Comparison of ENCODE assay signal across 8 cellular contexts in genomic region chrX:48509245-48509590, GRCh38. TPM values are rescaled to one million over a fixed set of nuclear protein-coding genes. Genes with fewer than 3 reads are reported as not detected.
DNase-seq lines count a peak whose midpoint lies in the region; ATAC-seq and TF ChIP-seq lines count a peak whose summit lies in the region.

No MANE protein-coding gene starts in this region.

- TF ChIP-seq EP300 in ovary (IDR thresholded peaks at IDR 0.05) = no peak

- intact Hi-C loops in Panc1 (cut with micrococcal nuclease; ENCODE audit: unreplicated experiment) (loop anchor here (10.0 kb wide), 1 partner anchor 424 kb away; no protein-coding TSS in a partner anchor), esophagus squamous epithelium (cut with DNase I) (no loop called here), ovary (cut with DNase I) (no loop called here)

- H3K36me3 ChIP-seq in Panc1 (ENCODE audit: control insufficient read depth, insufficient read depth, low read length) (no peaks in the 10 kb centered on the region), esophagus squamous epithelium (peaks cover 0 to 10% (median 0%) of the 10 kb centered on the region in 3 donors), ovary (no peaks in the 10 kb centered on the region)

- BruUV-seq in Panc1 (replicated peaks; lab: Mats Ljungman, UMichigan) = no TSS peak

- ATAC-seq in Panc1 = peak; percentile 35; the same call in 1 of the 2 replicates
- no peak for ATAC-seq in GM21360 (IDR thresholded peaks at IDR 0.05; ENCODE audit: unreplicated experiment)

- H3K4me1 ChIP-seq in Panc1 (ENCODE audit: control insufficient read depth, insufficient read depth, low read length) = no peaks in the 10 kb centered on the region
- peaks cover 0 to 20% (median 4%) of the 10 kb centered on the region in 3 donors for H3K4me1 ChIP-seq in esophagus squamous epithelium
- H3K4me1 ChIP-seq in ovary (ENCODE audit: insufficient read depth) = no peaks in the 10 kb centered on the region

- H3K27me3 ChIP-seq in Panc1 (ENCODE audit: control insufficient read depth, insufficient read depth, low read length) (no peaks in the 10 kb centered on the region), esophagus squamous epithelium (no peaks in the 10 kb centered on the region), ovary (no peaks in the 10 kb centered on the region)

- TF ChIP-seq CTCF in Panc1 (IDR thresholded peaks at IDR 0.05) (no peak), esophagus squamous epithelium (IDR thresholded peaks at IDR 0.05) (no peak), ovary (IDR thresholded peaks at IDR 0.05) (no peak)

- TF ChIP-seq POLR2A in esophagus squamous epithelium (IDR thresholded peaks at IDR 0.05) (no peak), ovary (IDR thresholded peaks at IDR 0.05) (no peak)

- peak overlapping the region; percentile 73 to 84 for H3K4me3 ChIP-seq in Panc1 (ENCODE audit: low read depth in 2 of 2, low read length in 2 of 2)
- peak overlapping the region; percentile 56 to 82 (median 66) for H3K4me3 ChIP-seq in esophagus squamous epithelium
- H3K4me3 ChIP-seq in ovary = peak overlapping the region; percentile 75

- H3K9me3 ChIP-seq in Panc1 (ENCODE audit: control insufficient read depth, insufficient read depth, low read depth, low read length) = no peaks in the 10 kb centered on the region
- no peaks in the 10 kb centered on the region for H3K9me3 ChIP-seq in esophagus squamous epithelium
- no peaks in the 10 kb centered on the region for H3K9me3 ChIP-seq in ovary

- peak overlapping the region; percentile 57 for H3K27ac ChIP-seq in Panc1 (ENCODE audit: low read length)
- H3K27ac ChIP-seq in esophagus squamous epithelium = peak overlapping the region; percentile 79 to 89 (median 86)
- no peak overlapping the region for H3K27ac ChIP-seq in ovary

- CTCF ChIA-PET in Panc1 (lab: Charles Lee) = no interaction called here

- no CpG with 5 or more reads among the region's 16 CpGs for WGBS in esophagus squamous epithelium, 2 donors
- WGBS in ovary, 3 donors = 28 to 47% (median 42%) methylated on average over 16 of the region's 16 CpGs

- DNase-seq in NCI-H748 (lab: John Stamatoyannopoulos, UW; ENCODE audit: unreplicated experiment) (peak; percentile 20), NCI-H748 treated with DMSO at 0.1 percent for 48 hours (lab: John Stamatoyannopoulos, UW) (no peak), Panc1 (ENCODE audit: low read depth, low spot score) (no peak), esophagus squamous epithelium (lab: John Stamatoyannopoulos, UW) (no peak), ovary (no peak), occipital lobe (lab: John Stamatoyannopoulos, UW) (no peak), GM19238 (ENCODE audit: insufficient read length, low spot score) (no peak)

- in situ Hi-C loops in Panc1 (cut with HindIII; ENCODE audit: low pct_unique_long_range_greater_than_20kb, low sequenced_read_pairs) = no loop called here

- POLR2A ChIA-PET in Panc1 (lab: Charles Lee) = no interaction called here

RNA-seq across cellular contexts. Expression of gene PORCN, which starts 0.4 kb away (rescaled TPM):
- 8.6 TPM for total RNA-seq in Panc1 (2021; ENCODE audit: unreplicated experiment)
- polyA plus RNA-seq in Panc1 (2012; ENCODE audit: insufficient read length) = 16.5 TPM
- total RNA-seq in esophagus squamous epithelium = 10 to 100 TPM; 11.2 to 25.8 (median 17.6) TPM
- 10 to 100 TPM in 3 of 7 donors, 1 to 10 TPM in 4; 8.0 to 13.9 (median 9.9) TPM for total RNA-seq in ovary
- 10 to 100 TPM in 1 of 2 donors, 1 to 10 TPM in 1; 7.6 to 10.9 TPM for polyA plus RNA-seq in ovary
- total RNA-seq in occipital lobe = 5.5 TPM

RNA-seq across cellular contexts. Expression of gene EBP, which starts 12.4 kb away (rescaled TPM):
- total RNA-seq in Panc1 (2021; ENCODE audit: unreplicated experiment) (157 TPM), esophagus squamous epithelium (100 to 1,000 TPM in 1 of 4 donors, 10 to 100 TPM in 3; 60.8 to 119 (median 87.1) TPM), ovary (10 to 100 TPM; 15.4 to 83.3 (median 20.0) TPM), occipital lobe (43.5 TPM)
- 118 TPM for polyA plus RNA-seq in Panc1 (2012; ENCODE audit: insufficient read length)
- 100 to 1,000 TPM in 1 of 2 donors, 10 to 100 TPM in 1; 28.3 to 117 TPM for polyA plus RNA-seq in ovary

RNA-seq across cellular contexts. Expression of gene TBC1D25, which starts 30.3 kb away (rescaled TPM):
- total RNA-seq in Panc1 (2021; ENCODE audit: unreplicated experiment) = 29.4 TPM
- 39.7 TPM for polyA plus RNA-seq in Panc1 (2012; ENCODE audit: insufficient read length)
- 10 to 100 TPM in 1 of 4 donors, 1 to 10 TPM in 3; 5.5 to 11.7 (median 8.5) TPM for total RNA-seq in esophagus squamous epithelium
- total RNA-seq in ovary = 10 to 100 TPM in 6 of 7 donors, 1 to 10 TPM in 1; 8.1 to 16.0 (median 12.2) TPM
- 10 to 100 TPM in 1 of 2 donors, 1 to 10 TPM in 1; 8.5 to 10.8 TPM for polyA plus RNA-seq in ovary
- 6.2 TPM for total RNA-seq in occipital lobe

RNA-seq across cellular contexts. Expression of gene FTSJ1, which starts 33.2 kb away (rescaled TPM):
- total RNA-seq in Panc1 (2021; ENCODE audit: unreplicated experiment) (43.1 TPM), esophagus squamous epithelium (10 to 100 TPM; 33.4 to 61.8 (median 45.8) TPM), ovary (10 to 100 TPM; 23.2 to 45.9 (median 32.7) TPM), occipital lobe (36.3 TPM)
- polyA plus RNA-seq in Panc1 (2012; ENCODE audit: insufficient read length) = 68.9 TPM
- polyA plus RNA-seq in ovary = 10 to 100 TPM; 24.8 to 28.2 TPM

RNA-seq across cellular contexts. Expression of gene SLC38A5, which starts 39.2 kb away (rescaled TPM):
- total RNA-seq in Panc1 (2021; ENCODE audit: unreplicated experiment) (1.1 TPM), esophagus squamous epithelium (10 to 100 TPM in 3 of 4 donors, 1 to 10 TPM in 1; 9.6 to 25.4 (median 24.7) TPM), ovary (10 to 100 TPM in 4 of 7 donors, 1 to 10 TPM in 3; 6.2 to 26.0 (median 13.6) TPM), occipital lobe (26.5 TPM)
- 0.45 TPM for polyA plus RNA-seq in Panc1 (2012; ENCODE audit: insufficient read length)
- 10 to 100 TPM in 1 of 2 donors, 1 to 10 TPM in 1; 8.3 to 10.7 TPM for polyA plus RNA-seq in ovary

Comparison
In these comparisons a context has a peak if more than half of its experiments do, and no peak if none do; other contexts are left out.
1. H3K27ac ChIP-seq: peak in Panc1 (single experiment) and esophagus squamous epithelium (4 of 4); none in ovary (0 of 2).
2. Peak in every context shown above with its lines, with median percentiles within 50 percentile points of each other: H3K4me3 ChIP-seq.